In genomic region chr20:23666189-23666588, GRCh38 we compare ENCODE assay signal across 1 cellular context.
A peak's percentile ranks its signal among the peaks of the same experiment; 100 is the strongest.
TF ChIP-seq lines count a peak whose summit lies in the region.

No MANE protein-coding gene starts in this region.

TF ChIP-seq in H1, 55 proteins besides CTCF, POLR2A, EP300 and RAD21:
- TF ChIP-seq CREB1 (IDR thresholded peaks at IDR 0.05) (no peak), MAX (IDR thresholded peaks at IDR 0.05) (0 out of 2 replicates have a peak, but pooled peaks have one; percentile 36)
- TF ChIP-seq, protein P1, sequence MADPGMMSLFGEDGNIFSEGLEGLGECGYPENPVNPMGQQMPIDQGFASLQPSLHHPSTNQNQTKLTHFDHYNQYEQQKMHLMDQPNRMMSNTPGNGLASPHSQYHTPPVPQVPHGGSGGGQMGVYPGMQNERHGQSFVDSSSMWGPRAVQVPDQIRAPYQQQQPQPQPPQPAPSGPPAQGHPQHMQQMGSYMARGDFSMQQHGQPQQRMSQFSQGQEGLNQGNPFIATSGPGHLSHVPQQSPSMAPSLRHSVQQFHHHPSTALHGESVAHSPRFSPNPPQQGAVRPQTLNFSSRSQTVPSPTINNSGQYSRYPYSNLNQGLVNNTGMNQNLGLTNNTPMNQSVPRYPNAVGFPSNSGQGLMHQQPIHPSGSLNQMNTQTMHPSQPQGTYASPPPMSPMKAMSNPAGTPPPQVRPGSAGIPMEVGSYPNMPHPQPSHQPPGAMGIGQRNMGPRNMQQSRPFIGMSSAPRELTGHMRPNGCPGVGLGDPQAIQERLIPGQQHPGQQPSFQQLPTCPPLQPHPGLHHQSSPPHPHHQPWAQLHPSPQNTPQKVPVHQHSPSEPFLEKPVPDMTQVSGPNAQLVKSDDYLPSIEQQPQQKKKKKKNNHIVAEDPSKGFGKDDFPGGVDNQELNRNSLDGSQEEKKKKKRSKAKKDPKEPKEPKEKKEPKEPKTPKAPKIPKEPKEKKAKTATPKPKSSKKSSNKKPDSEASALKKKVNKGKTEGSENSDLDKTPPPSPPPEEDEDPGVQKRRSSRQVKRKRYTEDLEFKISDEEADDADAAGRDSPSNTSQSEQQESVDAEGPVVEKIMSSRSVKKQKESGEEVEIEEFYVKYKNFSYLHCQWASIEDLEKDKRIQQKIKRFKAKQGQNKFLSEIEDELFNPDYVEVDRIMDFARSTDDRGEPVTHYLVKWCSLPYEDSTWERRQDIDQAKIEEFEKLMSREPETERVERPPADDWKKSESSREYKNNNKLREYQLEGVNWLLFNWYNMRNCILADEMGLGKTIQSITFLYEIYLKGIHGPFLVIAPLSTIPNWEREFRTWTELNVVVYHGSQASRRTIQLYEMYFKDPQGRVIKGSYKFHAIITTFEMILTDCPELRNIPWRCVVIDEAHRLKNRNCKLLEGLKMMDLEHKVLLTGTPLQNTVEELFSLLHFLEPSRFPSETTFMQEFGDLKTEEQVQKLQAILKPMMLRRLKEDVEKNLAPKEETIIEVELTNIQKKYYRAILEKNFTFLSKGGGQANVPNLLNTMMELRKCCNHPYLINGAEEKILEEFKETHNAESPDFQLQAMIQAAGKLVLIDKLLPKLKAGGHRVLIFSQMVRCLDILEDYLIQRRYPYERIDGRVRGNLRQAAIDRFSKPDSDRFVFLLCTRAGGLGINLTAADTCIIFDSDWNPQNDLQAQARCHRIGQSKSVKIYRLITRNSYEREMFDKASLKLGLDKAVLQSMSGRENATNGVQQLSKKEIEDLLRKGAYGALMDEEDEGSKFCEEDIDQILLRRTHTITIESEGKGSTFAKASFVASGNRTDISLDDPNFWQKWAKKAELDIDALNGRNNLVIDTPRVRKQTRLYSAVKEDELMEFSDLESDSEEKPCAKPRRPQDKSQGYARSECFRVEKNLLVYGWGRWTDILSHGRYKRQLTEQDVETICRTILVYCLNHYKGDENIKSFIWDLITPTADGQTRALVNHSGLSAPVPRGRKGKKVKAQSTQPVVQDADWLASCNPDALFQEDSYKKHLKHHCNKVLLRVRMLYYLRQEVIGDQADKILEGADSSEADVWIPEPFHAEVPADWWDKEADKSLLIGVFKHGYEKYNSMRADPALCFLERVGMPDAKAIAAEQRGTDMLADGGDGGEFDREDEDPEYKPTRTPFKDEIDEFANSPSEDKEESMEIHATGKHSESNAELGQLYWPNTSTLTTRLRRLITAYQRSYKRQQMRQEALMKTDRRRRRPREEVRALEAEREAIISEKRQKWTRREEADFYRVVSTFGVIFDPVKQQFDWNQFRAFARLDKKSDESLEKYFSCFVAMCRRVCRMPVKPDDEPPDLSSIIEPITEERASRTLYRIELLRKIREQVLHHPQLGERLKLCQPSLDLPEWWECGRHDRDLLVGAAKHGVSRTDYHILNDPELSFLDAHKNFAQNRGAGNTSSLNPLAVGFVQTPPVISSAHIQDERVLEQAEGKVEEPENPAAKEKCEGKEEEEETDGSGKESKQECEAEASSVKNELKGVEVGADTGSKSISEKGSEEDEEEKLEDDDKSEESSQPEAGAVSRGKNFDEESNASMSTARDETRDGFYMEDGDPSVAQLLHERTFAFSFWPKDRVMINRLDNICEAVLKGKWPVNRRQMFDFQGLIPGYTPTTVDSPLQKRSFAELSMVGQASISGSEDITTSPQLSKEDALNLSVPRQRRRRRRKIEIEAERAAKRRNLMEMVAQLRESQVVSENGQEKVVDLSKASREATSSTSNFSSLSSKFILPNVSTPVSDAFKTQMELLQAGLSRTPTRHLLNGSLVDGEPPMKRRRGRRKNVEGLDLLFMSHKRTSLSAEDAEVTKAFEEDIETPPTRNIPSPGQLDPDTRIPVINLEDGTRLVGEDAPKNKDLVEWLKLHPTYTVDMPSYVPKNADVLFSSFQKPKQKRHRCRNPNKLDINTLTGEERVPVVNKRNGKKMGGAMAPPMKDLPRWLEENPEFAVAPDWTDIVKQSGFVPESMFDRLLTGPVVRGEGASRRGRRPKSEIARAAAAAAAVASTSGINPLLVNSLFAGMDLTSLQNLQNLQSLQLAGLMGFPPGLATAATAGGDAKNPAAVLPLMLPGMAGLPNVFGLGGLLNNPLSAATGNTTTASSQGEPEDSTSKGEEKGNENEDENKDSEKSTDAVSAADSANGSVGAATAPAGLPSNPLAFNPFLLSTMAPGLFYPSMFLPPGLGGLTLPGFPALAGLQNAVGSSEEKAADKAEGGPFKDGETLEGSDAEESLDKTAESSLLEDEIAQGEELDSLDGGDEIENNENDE (IDR thresholded peaks at IDR 0.05; ENCODE audit: insufficient replicate concordance, low read length), result no peak
